ENCODE assay signal across 16 cellular contexts in genomic region chr11:74605403-74605802, GRCh38.
"Had no signal": no experiment of that assay in that cellular context is flagged by ENCODE, and none has a peak within 500 bp of the region (broad histone marks: within the 10 kb centered on the region; RNA-seq: fewer than 3 reads in every experiment).

No MANE protein-coding gene starts in this region.

- H3K9me3 Mint-ChIP-seq: naive thymus-derived CD4-positive, alpha-beta T cell; stimulated activated naive B cell treated with anti-CD40 and anti-IgM and Interleukin-4, amounts not matched to agents 10 μg/mL and 1 μg/mL and 100 μg/mL, for 72 hours; stimulated activated naive CD8-positive, alpha-beta T cell treated with anti-CD3 and anti-CD28 coated beads, Interleukin-15, amount 100 ng/mL, for 72 hours had no signal

- H3K27me3 ChIP-seq: foreskin keratinocyte, right atrium auricular region, sigmoid colon, testis, transverse colon had no signal

- H3K27ac Mint-ChIP-seq: naive thymus-derived CD4-positive, alpha-beta T cell; stimulated activated naive B cell treated with anti-CD40 and anti-IgM and Interleukin-4, amounts not matched to agents 10 μg/mL and 1 μg/mL and 100 μg/mL, for 72 hours had no signal

- H3K27ac ChIP-seq: foreskin keratinocyte, right atrium auricular region, skin epidermis, testis had no signal

- H3K9me3 ChIP-seq: right atrium auricular region, sigmoid colon, testis, transverse colon had no signal

- H3K4me1 ChIP-seq: foreskin keratinocyte, right atrium auricular region, testis had no signal

- ATAC-seq: foreskin keratinocyte; left lobe of liver; naive thymus-derived CD4-positive, alpha-beta T cell; stimulated activated naive B cell treated with anti-CD40 and anti-IgM and Interleukin-4, amounts not matched to agents 10 μg/mL and 1 μg/mL and 100 μg/mL, for 72 hours; stimulated activated naive CD8-positive, alpha-beta T cell treated with anti-CD3 and anti-CD28 coated beads, Interleukin-15, amount 100 ng/mL, for 72 hours had no signal

- H3K36me3 ChIP-seq: right atrium auricular region had no signal

- DNase-seq: erythroblast; foreskin keratinocyte; kidney glomerular epithelial cell; mammary epithelial cell; naive thymus-derived CD4-positive, alpha-beta T cell; posterior cingulate gyrus; sigmoid colon; stimulated activated CD4-positive, alpha-beta T cell treated with anti-CD3 and anti-CD28 coated beads, Interleukin-2, amount 100 ng/mL, for 24 hours; stimulated activated CD4-positive, alpha-beta T cell treated with anti-CD3 and anti-CD28 coated beads, Interleukin-4, amount 100 ng/mL, for 4 hours; stimulated activated naive B cell treated with anti-CD40 and anti-IgM and Interleukin-4, amounts not matched to agents 10 μg/mL and 1 μg/mL and 100 μg/mL, for 72 hours; stimulated activated naive CD8-positive, alpha-beta T cell treated with anti-CD3 and anti-CD28 coated beads, Interleukin-15, amount 100 ng/mL, for 72 hours; testis; transverse colon had no signal

- H3K4me3 ChIP-seq: right atrium auricular region, sigmoid colon, skin epidermis, testis, transverse colon had no signal

- H3K4me3 Mint-ChIP-seq: naive thymus-derived CD4-positive, alpha-beta T cell; stimulated activated naive B cell treated with anti-CD40 and anti-IgM and Interleukin-4, amounts not matched to agents 10 μg/mL and 1 μg/mL and 100 μg/mL, for 72 hours; stimulated activated naive CD8-positive, alpha-beta T cell treated with anti-CD3 and anti-CD28 coated beads, Interleukin-15, amount 100 ng/mL, for 72 hours had no signal

- H3K27me3 Mint-ChIP-seq: naive thymus-derived CD4-positive, alpha-beta T cell; stimulated activated naive B cell treated with anti-CD40 and anti-IgM and Interleukin-4, amounts not matched to agents 10 μg/mL and 1 μg/mL and 100 μg/mL, for 72 hours; stimulated activated naive CD8-positive, alpha-beta T cell treated with anti-CD3 and anti-CD28 coated beads, Interleukin-15, amount 100 ng/mL, for 72 hours had no signal

- H3K4me1 Mint-ChIP-seq: stimulated activated naive CD8-positive, alpha-beta T cell treated with anti-CD3 and anti-CD28 coated beads, Interleukin-15, amount 100 ng/mL, for 72 hours had no signal
